In the genomic region with DNA sequence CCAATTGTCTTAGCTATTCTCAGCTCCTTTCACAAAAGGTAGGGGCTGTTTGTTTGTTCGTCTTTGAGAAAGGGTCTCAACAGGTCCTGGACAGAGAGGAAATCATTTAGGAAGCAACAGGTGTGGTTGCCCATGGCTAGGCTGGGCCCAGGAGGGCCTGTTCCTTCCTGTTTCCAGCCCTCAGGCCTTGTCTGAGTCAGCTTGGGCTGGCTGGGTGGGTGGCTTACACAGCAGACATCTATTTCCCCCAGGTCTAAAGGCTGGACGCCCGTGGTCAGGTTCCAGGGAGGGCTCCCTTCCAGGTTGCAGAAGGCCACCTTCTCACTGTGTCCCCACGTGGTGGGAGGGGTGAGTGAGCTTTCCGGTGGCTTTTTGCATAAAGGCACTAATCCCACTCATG, we compare ENCODE assay signal across 25 cellular contexts. TPM values are rescaled to one million over a fixed set of nuclear protein-coding genes. Genes with fewer than 3 reads are reported as not detected.
DNase-seq lines count a peak whose midpoint lies in the region; ATAC-seq, FAIRE-seq and TF ChIP-seq lines count a peak whose summit lies in the region.
"Had no signal": no experiment of that assay in that cellular context is flagged by ENCODE, and none has a peak within 500 bp of the region (broad histone marks: within the 10 kb centered on the region; RNA-seq: fewer than 3 reads in every experiment).

No MANE protein-coding gene starts in this region.

- 21% methylated on average over 2 of the region's 5 CpGs for WGBS in HepG2 (ENCODE audit: low lambda C conversion rate)
- 50% methylated on average over 2 of the region's 5 CpGs for WGBS in right lobe of liver (ENCODE audit: insufficient coverage, low coverage, low lambda C conversion rate, missing lambda C conversion rate)
- WGBS in esophagus squamous epithelium, 2 donors = 28 to 33% methylated on average over 5 of the region's 5 CpGs

- H3K36me3 ChIP-seq in HepG2 (replicated peaks in 1 of 2; ENCODE audit: control insufficient read depth in 1 of 2, insufficient read depth in 2 of 2, low read length in 2 of 2) = no peaks in the 10 kb centered on the region
- H3K36me3 ChIP-seq in right lobe of liver = no peaks in the 10 kb centered on the region
- H3K36me3 ChIP-seq in RWPE2 (ENCODE audit: low read depth) = no peaks in the 10 kb centered on the region
- H3K36me3 ChIP-seq in esophagus squamous epithelium = no peaks in the 10 kb centered on the region

- H3K9ac ChIP-seq in HepG2 (ENCODE audit: insufficient read depth, low read depth, low read length) = no peak overlapping the region

- intact Hi-C loops in HepG2 (cut with micrococcal nuclease; ENCODE audit: unreplicated experiment) = no loop called here
- intact Hi-C loops in right lobe of liver (cut with DNase I) = no loop called here
- intact Hi-C loops in esophagus squamous epithelium (cut with DNase I) = no loop called here

- H3K27ac ChIP-seq in HepG2 (ENCODE audit: extremely low read length, insufficient read depth, low read length) (no peak overlapping the region), right lobe of liver (no peak overlapping the region), RWPE2 (ENCODE audit: poor library complexity, severe bottlenecking) (peak overlapping the region; percentile 84), esophagus squamous epithelium (peak overlapping the region; percentile 76 to 88 (median 82))
- H3K27ac ChIP-seq: SK-N-MC had no signal

- ATAC-seq in HepG2 (no peak), right lobe of liver (no peak), RWPE2 (ENCODE audit: low read depth) (peak; percentile 88), GM18907 (IDR thresholded peaks at IDR 0.05; ENCODE audit: unreplicated experiment) (no peak), HG03457 (IDR thresholded peaks at IDR 0.05; ENCODE audit: unreplicated experiment) (no peak)

- POLR2A ChIA-PET in HepG2 (lab: Yijun Ruan, JAX) = interaction anchor here (0.6 kb wide), 1 partner anchor 220 kb away, joined by 4 read pairs; no protein-coding TSS in a partner anchor

- no peak for FAIRE-seq in HepG2 (lab: Jason Lieb, UNC)
- FAIRE-seq: D721Med, H54 had no signal

- no peak for TF ChIP-seq RAD21 in HepG2 (CRISPR knock-in tag; IDR thresholded peaks at IDR 0.05)

- H3K4me3 ChIP-seq in HepG2 (replicated peaks in 1 of 3; ENCODE audit: insufficient read depth in 1 of 3, low read depth in 2 of 3, low read length in 3 of 3) = no peak overlapping the region
- no peak overlapping the region for H3K4me3 ChIP-seq in right lobe of liver
- H3K4me3 ChIP-seq in RWPE2 (ENCODE audit: severe bottlenecking) = no peak overlapping the region
- H3K4me3 ChIP-seq in esophagus squamous epithelium = no peak overlapping the region
- H3K4me3 ChIP-seq: SK-N-MC had no signal

- no peaks in the 10 kb centered on the region for H3K9me3 ChIP-seq in HepG2 (ENCODE audit: low read length)
- H3K9me3 ChIP-seq in right lobe of liver = no peaks in the 10 kb centered on the region
- no peaks in the 10 kb centered on the region for H3K9me3 ChIP-seq in RWPE2 (ENCODE audit: severe bottlenecking)
- peaks cover 0 to 8% (median 0%) of the 10 kb centered on the region in 3 donors for H3K9me3 ChIP-seq in esophagus squamous epithelium

- H3K4me2 ChIP-seq in HepG2 (ENCODE audit: low read depth, low read length) = no peak overlapping the region

- CTCF ChIA-PET in HepG2 (lab: Yijun Ruan, JAX; ENCODE audit: low intra/inter-chr PET ratio, low total read pairs) = no interaction called here

- no peak for TF ChIP-seq CTCF in HepG2 (CRISPR knock-in tag; IDR thresholded peaks at IDR 0.05)
- no peak for TF ChIP-seq CTCF in right lobe of liver (IDR thresholded peaks at IDR 0.05)
- no peak for TF ChIP-seq CTCF in RWPE2 (IDR thresholded peaks at IDR 0.05; ENCODE audit: poor library complexity, severe bottlenecking)
- no peak for TF ChIP-seq CTCF in esophagus squamous epithelium (IDR thresholded peaks at IDR 0.05)

- TF ChIP-seq EP300 in HepG2 (IDR thresholded peaks at IDR 0.05; ENCODE audit: low read depth in 2 of 2, low read length in 2 of 2) (no peak), HepG2 (CRISPR knock-in tag; IDR thresholded peaks at IDR 0.05; ENCODE audit: borderline replicate concordance) (no peak)

- no peak overlapping the region for H2AFZ ChIP-seq in HepG2 (ENCODE audit: low read length)

- H3K79me2 ChIP-seq in HepG2 (ENCODE audit: insufficient read depth, low read length) = no peaks in the 10 kb centered on the region

- H3K27me3 ChIP-seq in HepG2 (ENCODE audit: control insufficient read depth in 1 of 2, insufficient read depth in 2 of 2, low read length in 2 of 2) (peaks cover 1 to 18% of the 10 kb centered on the region in 2 experiments; a peak in 2 of 5 replicates), right lobe of liver (no peaks in the 10 kb centered on the region), RWPE2 (ENCODE audit: insufficient read depth, poor library complexity, severe bottlenecking) (no peaks in the 10 kb centered on the region), esophagus squamous epithelium (no peaks in the 10 kb centered on the region)

- H4K20me1 ChIP-seq in HepG2 (ENCODE audit: insufficient read depth, low read length) = no peaks in the 10 kb centered on the region

- no TSS peak for BruUV-seq in HepG2 (replicated peaks; lab: Mats Ljungman, UMichigan)

- in situ Hi-C loops in HepG2 (cut with HindIII; ENCODE audit: extremely low pct_ligation_motif_present, low pct_unique_long_range_greater_than_20kb) = no loop called here

- DNase-seq in HepG2 (ENCODE audit: low spot score) = no peak
- no peak for DNase-seq in right lobe of liver
- DNase-seq in RWPE2 (ENCODE audit: low spot score) = peak; percentile 82
- DNase-seq in esophagus squamous epithelium (lab: John Stamatoyannopoulos, UW) = no peak
- DNase-seq in AG08396 (ENCODE audit: low spot score) = no peak
- no peak for DNase-seq in SW480 (ENCODE audit: low spot score)
- DNase-seq: 8988T, AML-193, DMS53, KG1, NCI-H1092 treated with DMSO at 0.1 percent for 48 hours, NCI-H1436 treated with DMSO at 0.1 percent for 48 hours, NCI-H2029, NCI-H226, NCI-H510A treated with DMSO at 0.1 percent for 48 hours, NCI-H82, OCI-M1, SHP77 treated with DMSO at 0.1 percent for 48 hours, SW 1271 had no signal

- H3K4me1 ChIP-seq in HepG2 (ENCODE audit: insufficient read depth, low read length) (peaks cover 9% of the 10 kb centered on the region), right lobe of liver (no peaks in the 10 kb centered on the region), RWPE2 (ENCODE audit: insufficient read depth, poor library complexity, severe bottlenecking) (peaks cover 36% of the 10 kb centered on the region), esophagus squamous epithelium (peaks cover 9 to 74% (median 28%) of the 10 kb centered on the region in 3 donors)

- TF ChIP-seq POLR2A in HepG2 (IDR thresholded peaks at IDR 0.05; ENCODE audit: insufficient read depth in 1 of 2, low read depth in 2 of 2, low read length in 2 of 2) (no peak), right lobe of liver (IDR thresholded peaks at IDR 0.05) (no peak), esophagus squamous epithelium (IDR thresholded peaks at IDR 0.05) (no peak)

TF ChIP-seq in HepG2, 621 proteins besides CTCF, POLR2A, EP300 and RAD21:
- TF ChIP-seq ZNF264 (CRISPR knock-in tag; IDR thresholded peaks at IDR 0.05) (0 out of 2 replicates have a peak, but pooled peaks have one; percentile 70), HINFP (CRISPR knock-in tag; IDR thresholded peaks at IDR 0.05; ENCODE audit: low read depth) (no peak)

RNA-seq across cellular contexts. Expression of gene ARHGEF4, which starts 45.4 kb away (rescaled TPM):
- 0.11 TPM in 1 of 2 replicates, not detected in the other for total RNA-seq in HepG2 (2016; rRNA removed; fragmentation: Illumina TruSeq; extraction: Trizol)
- not detected in 2 replicates for total RNA-seq in HepG2 (2016; cell fraction: cytosol; rRNA removed; fragmentation: Illumina TruSeq; extraction: Trizol; ENCODE audit: low read depth)
- 0.09 TPM in 1 of 2 replicates, not detected in the other for total RNA-seq in HepG2 (2016; cell fraction: insoluble cytoplasmic fraction; rRNA removed; fragmentation: Illumina TruSeq; extraction: Trizol)
- not detected in 2 replicates for total RNA-seq in HepG2 (2016; cell fraction: membrane; rRNA removed; fragmentation: Illumina TruSeq; extraction: Trizol)
- not detected in 2 replicates for total RNA-seq in HepG2 (2016; cell fraction: nucleus; rRNA removed; fragmentation: Illumina TruSeq; extraction: Trizol)
- polyA plus RNA-seq in HepG2 (2011; rRNA removed) = 0.08 and 0.13 TPM in 2 replicates
- polyA plus RNA-seq in HepG2 (2011; cell fraction: cytosol; rRNA removed) = 0.03 TPM in 2 replicates
- polyA plus RNA-seq in HepG2 (2011; cell fraction: nucleus; rRNA removed) = 0.45 and 0.88 TPM in 2 replicates
- polyA plus RNA-seq in HepG2 (2012) = not detected in 2 replicates
- polyA plus RNA-seq in HepG2 (2016; cell fraction: cytosol; fragmentation: Illumina TruSeq; extraction: Trizol; ENCODE audit: low read depth) = 0.16 TPM in 1 of 2 replicates, not detected in the other
- not detected in 2 replicates for polyA plus RNA-seq in HepG2 (2016; cell fraction: insoluble cytoplasmic fraction; fragmentation: Illumina TruSeq; extraction: Trizol; ENCODE audit: low read depth)
- not detected in 2 replicates for polyA plus RNA-seq in HepG2 (2016; cell fraction: membrane; fragmentation: Illumina TruSeq; extraction: Trizol; ENCODE audit: low read depth)
- polyA plus RNA-seq in HepG2 (2016; cell fraction: nucleus; fragmentation: Illumina TruSeq; extraction: Trizol; ENCODE audit: insufficient read depth, low read depth) = 0.41 and 0.48 TPM in 2 replicates
- 0.28 and 34.2 TPM in 2 replicates for polyA minus RNA-seq in HepG2 (2011; rRNA and poly(A)+ RNA removed; ENCODE audit: low replicate concordance)
- polyA minus RNA-seq in HepG2 (2011; cell fraction: cytosol; rRNA and poly(A)+ RNA removed) = 0.79 TPM in 1 of 2 replicates, not detected in the other
- 0.12 and 0.13 TPM in 2 replicates for polyA minus RNA-seq in HepG2 (2011; cell fraction: nucleus; rRNA and poly(A)+ RNA removed)
- total RNA-seq in right lobe of liver = 1 to 10 TPM in 1 of 6 experiments, under 1 TPM in 3, not detected in 2; 0.44 to 6.7 (median 0.67) TPM
- 10 to 100 TPM; 52.8 to 82.4 (median 73.3) TPM for total RNA-seq in esophagus squamous epithelium
- polyA plus RNA-seq: CD14-positive monocyte had no signal

Comparison
In these comparisons a context has a peak if more than half of its experiments do, and no peak if none do; other contexts are left out.
1. H3K27ac ChIP-seq: peak in RWPE2 (single experiment) and esophagus squamous epithelium (4 of 4); none in HepG2 (single experiment) and right lobe of liver (0 of 3).
2. RNA of gene ARHGEF4, which starts 45.4 kb away (total RNA-seq): 52.8 to 82.4 TPM in esophagus squamous epithelium; 0.44 to 6.7 TPM in right lobe of liver and 0.09 to 0.11 TPM in HepG2; every median in the first group is over 4 times any median in the second.